ENCODE assay signal across 2 cellular contexts in the genomic region with DNA sequence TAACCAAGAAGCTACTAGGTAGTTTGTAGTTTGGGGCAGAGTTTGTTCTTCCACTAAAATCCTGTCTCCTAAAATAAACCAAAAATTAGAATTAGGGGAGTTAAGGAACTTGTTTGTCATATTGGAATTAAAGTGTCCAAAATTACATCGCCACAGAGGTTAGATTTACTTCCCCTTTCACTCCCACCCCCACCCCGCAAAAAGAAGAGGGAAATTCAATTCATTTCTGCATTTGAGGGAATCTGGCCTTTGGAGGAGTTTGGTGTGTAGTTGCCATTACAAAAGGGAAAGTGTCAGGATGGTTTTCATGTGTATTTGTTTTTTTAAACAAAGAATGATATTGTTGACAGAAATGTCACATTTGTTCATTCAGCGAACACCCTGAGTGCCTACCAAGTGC.
TF ChIP-seq lines count a peak whose summit lies in the region.

No MANE protein-coding gene starts in this region.

TF ChIP-seq in GM12878, 131 proteins besides CTCF, POLR2A, EP300 and RAD21:
- TF ChIP-seq CHD1 (IDR thresholded peaks at IDR 0.05; ENCODE audit: low read depth, low read length) (no peak), RFX5 (IDR thresholded peaks at IDR 0.05; ENCODE audit: low read depth, low read length) (no peak), TCF3 (IDR thresholded peaks at IDR 0.05; ENCODE audit: borderline replicate concordance, insufficient read depth, low read depth, low read length) (no peak), RBBP5 (conservative IDR thresholded peaks at IDR 0.05) (no peak), ZNF24 (IDR thresholded peaks at IDR 0.05) (no peak), SMARCA5 (IDR thresholded peaks at IDR 0.05) (no peak), FOXK2 (IDR thresholded peaks at IDR 0.05) (no peak), ZNF207 (IDR thresholded peaks at IDR 0.05; ENCODE audit: borderline replicate concordance) (no peak), ZBED1 (IDR thresholded peaks at IDR 0.05; ENCODE audit: borderline replicate concordance) (no peak)
- TF ChIP-seq, protein P1, sequence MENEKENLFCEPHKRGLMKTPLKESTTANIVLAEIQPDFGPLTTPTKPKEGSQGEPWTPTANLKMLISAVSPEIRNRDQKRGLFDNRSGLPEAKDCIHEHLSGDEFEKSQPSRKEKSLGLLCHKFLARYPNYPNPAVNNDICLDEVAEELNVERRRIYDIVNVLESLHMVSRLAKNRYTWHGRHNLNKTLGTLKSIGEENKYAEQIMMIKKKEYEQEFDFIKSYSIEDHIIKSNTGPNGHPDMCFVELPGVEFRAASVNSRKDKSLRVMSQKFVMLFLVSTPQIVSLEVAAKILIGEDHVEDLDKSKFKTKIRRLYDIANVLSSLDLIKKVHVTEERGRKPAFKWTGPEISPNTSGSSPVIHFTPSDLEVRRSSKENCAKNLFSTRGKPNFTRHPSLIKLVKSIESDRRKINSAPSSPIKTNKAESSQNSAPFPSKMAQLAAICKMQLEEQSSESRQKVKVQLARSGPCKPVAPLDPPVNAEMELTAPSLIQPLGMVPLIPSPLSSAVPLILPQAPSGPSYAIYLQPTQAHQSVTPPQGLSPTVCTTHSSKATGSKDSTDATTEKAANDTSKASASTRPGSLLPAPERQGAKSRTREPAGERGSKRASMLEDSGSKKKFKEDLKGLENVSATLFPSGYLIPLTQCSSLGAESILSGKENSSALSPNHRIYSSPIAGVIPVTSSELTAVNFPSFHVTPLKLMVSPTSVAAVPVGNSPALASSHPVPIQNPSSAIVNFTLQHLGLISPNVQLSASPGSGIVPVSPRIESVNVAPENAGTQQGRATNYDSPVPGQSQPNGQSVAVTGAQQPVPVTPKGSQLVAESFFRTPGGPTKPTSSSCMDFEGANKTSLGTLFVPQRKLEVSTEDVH (IDR thresholded peaks at IDR 0.05; ENCODE audit: low read depth, partially characterized antibody): no peak

TF ChIP-seq in neural cell, 6 proteins besides CTCF, POLR2A, EP300 and RAD21:
- no peak for TF ChIP-seq TAF1 (IDR thresholded peaks at IDR 0.05; ENCODE audit: low read depth)
- TF ChIP-seq SMC3 (conservative IDR thresholded peaks at IDR 0.05; ENCODE audit: poor library complexity): no peak
- no peak for TF ChIP-seq MXI1 (conservative IDR thresholded peaks at IDR 0.05; ENCODE audit: poor library complexity, severe bottlenecking)
- TF ChIP-seq POLR2AphosphoS5 (IDR thresholded peaks at IDR 0.05): no peak
- TF ChIP-seq, protein P2, sequence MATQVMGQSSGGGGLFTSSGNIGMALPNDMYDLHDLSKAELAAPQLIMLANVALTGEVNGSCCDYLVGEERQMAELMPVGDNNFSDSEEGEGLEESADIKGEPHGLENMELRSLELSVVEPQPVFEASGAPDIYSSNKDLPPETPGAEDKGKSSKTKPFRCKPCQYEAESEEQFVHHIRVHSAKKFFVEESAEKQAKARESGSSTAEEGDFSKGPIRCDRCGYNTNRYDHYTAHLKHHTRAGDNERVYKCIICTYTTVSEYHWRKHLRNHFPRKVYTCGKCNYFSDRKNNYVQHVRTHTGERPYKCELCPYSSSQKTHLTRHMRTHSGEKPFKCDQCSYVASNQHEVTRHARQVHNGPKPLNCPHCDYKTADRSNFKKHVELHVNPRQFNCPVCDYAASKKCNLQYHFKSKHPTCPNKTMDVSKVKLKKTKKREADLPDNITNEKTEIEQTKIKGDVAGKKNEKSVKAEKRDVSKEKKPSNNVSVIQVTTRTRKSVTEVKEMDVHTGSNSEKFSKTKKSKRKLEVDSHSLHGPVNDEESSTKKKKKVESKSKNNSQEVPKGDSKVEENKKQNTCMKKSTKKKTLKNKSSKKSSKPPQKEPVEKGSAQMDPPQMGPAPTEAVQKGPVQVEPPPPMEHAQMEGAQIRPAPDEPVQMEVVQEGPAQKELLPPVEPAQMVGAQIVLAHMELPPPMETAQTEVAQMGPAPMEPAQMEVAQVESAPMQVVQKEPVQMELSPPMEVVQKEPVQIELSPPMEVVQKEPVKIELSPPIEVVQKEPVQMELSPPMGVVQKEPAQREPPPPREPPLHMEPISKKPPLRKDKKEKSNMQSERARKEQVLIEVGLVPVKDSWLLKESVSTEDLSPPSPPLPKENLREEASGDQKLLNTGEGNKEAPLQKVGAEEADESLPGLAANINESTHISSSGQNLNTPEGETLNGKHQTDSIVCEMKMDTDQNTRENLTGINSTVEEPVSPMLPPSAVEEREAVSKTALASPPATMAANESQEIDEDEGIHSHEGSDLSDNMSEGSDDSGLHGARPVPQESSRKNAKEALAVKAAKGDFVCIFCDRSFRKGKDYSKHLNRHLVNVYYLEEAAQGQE (IDR thresholded peaks at IDR 0.05; ENCODE audit: borderline replicate concordance): no peak
- no peak for TF ChIP-seq EZH2 (IDR thresholded peaks at IDR 0.05; ENCODE audit: borderline replicate concordance, insufficient read depth, low read length, poor library complexity, severe bottlenecking)
